Comparison of ENCODE assay signal across 8 cellular contexts in the genomic region with DNA sequence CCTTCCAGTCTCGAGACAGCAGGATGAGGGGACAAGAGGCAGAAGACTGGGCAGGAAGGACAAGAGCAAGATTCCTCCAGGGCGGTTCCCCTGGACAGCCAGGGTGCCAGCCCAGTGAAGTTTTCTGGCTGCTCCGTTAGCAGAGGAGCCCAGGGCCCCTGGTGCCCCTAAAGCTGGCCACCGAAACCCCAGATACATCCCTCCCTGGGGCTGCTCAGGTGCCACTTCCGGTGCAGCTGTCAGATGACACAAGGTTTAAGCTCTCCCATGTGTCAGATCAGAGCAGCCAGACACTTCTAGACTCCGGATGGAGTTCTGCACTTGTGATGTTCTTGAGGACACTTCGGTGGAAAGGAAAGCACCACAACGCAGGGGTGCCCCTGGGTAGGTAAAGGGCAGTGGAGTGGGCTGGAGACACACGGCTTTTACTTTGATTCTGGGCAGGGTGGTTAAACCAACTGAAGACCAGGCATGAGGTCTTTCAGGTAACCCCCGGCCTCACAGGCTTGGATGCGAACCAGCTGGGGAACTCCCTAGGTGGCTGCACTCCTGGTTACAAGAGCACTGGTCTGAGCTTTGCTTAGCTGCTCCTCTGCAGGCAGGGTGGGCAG.
A peak's percentile ranks its signal among the peaks of the same experiment; 100 is the strongest.
DNase-seq lines count a peak whose midpoint lies in the region; ATAC-seq and TF ChIP-seq lines count a peak whose summit lies in the region.

No MANE protein-coding gene starts in this region.

- no peak overlapping the region for H3K27ac Mint-ChIP-seq in glutamatergic neuron (ENCODE audit: unreplicated experiment)

- H3K36me3 ChIP-seq in DND-41 (ENCODE audit: insufficient read depth, low read length) (peaks cover 10% of the 10 kb centered on the region), BE2C (no peaks in the 10 kb centered on the region)

- peak overlapping the region; percentile 68 for H3K4me2 ChIP-seq in DND-41 (ENCODE audit: insufficient read depth, low read length)

- H3K9ac ChIP-seq in DND-41 (ENCODE audit: low read depth, low read length) = peak overlapping the region; percentile 49

- no peak for TF ChIP-seq CTCF in DND-41 (IDR thresholded peaks at IDR 0.05; ENCODE audit: borderline replicate concordance, extremely low read depth, low read length, poor library complexity, severe bottlenecking)
- no peak for TF ChIP-seq CTCF in glutamatergic neuron (IDR thresholded peaks at IDR 0.05; ENCODE audit: partially characterized antibody, unreplicated experiment)
- TF ChIP-seq CTCF in BE2C (IDR thresholded peaks at IDR 0.05; ENCODE audit: low read depth, low read length) = no peak

- peaks cover 6% of the 10 kb centered on the region for H3K9me3 Mint-ChIP-seq in glutamatergic neuron (ENCODE audit: unreplicated experiment)

- H4K20me1 ChIP-seq in DND-41 (ENCODE audit: insufficient read depth, low read length) = peaks cover 24% of the 10 kb centered on the region

- H2AFZ ChIP-seq in DND-41 (ENCODE audit: low read depth, low read length) = no peak overlapping the region

- H3K9me3 ChIP-seq in DND-41 (ENCODE audit: insufficient read depth, low read length, severe bottlenecking) (no peaks in the 10 kb centered on the region), BE2C (no peaks in the 10 kb centered on the region)

- peaks cover 27% of the 10 kb centered on the region for H3K4me1 Mint-ChIP-seq in glutamatergic neuron (ENCODE audit: low read depth, unreplicated experiment)

- H3K27me3 ChIP-seq in DND-41 (ENCODE audit: insufficient read depth, low read length, poor library complexity) (no peaks in the 10 kb centered on the region), BE2C (no peaks in the 10 kb centered on the region)

- peak; percentile 86 for DNase-seq in DND-41
- DNase-seq in Jurkat, Clone E6-1 (ENCODE audit: low read depth, low spot score) = peak; percentile 93
- peak; percentile 44 to 77 (median 70) for DNase-seq in stimulated activated naive CD4-positive, alpha-beta T cell (lab: John Stamatoyannopoulos, UW)
- DNase-seq in glutamatergic neuron = no peak
- no peak for DNase-seq in BE2C
- DNase-seq in NCI-H2081 (lab: John Stamatoyannopoulos, UW) = no peak

- no peaks in the 10 kb centered on the region for H3K36me3 Mint-ChIP-seq in glutamatergic neuron (ENCODE audit: unreplicated experiment)

- ATAC-seq in DND-41 (ENCODE audit: insufficient read depth, low read depth) (peak; percentile 88), GM21515 (IDR thresholded peaks at IDR 0.05; ENCODE audit: unreplicated experiment) (peak; percentile 72)

- peaks cover 7% of the 10 kb centered on the region for H3K27me3 Mint-ChIP-seq in glutamatergic neuron (ENCODE audit: unreplicated experiment)

- H3K4me3 ChIP-seq in DND-41 (ENCODE audit: low read depth in 1 of 2, low read length in 2 of 2) (peak overlapping the region in 1 of 2 experiments; percentile 17; a peak in 2 of 4 replicates), BE2C (ENCODE audit: low read depth, low read length) (no peak overlapping the region)
- H3K4me3 ChIP-seq in Jurkat, Clone E6-1 (ENCODE audit: low read length) = peak overlapping the region; percentile 45

- H3K4me1 ChIP-seq in DND-41 (ENCODE audit: insufficient read depth, low read length) (peaks cover 58% of the 10 kb centered on the region), BE2C (peaks cover 22% of the 10 kb centered on the region)

- peaks cover 33% of the 10 kb centered on the region for H3K79me2 ChIP-seq in DND-41 (ENCODE audit: insufficient read depth, low read length)

- H3K4me3 Mint-ChIP-seq in glutamatergic neuron (ENCODE audit: unreplicated experiment) = no peak overlapping the region

- H3K27ac ChIP-seq in DND-41 (ENCODE audit: low read length) (no peak overlapping the region; the same call in none of the 2 replicates), angular gyrus (ENCODE audit: low read depth, low read length) (peak overlapping the region; percentile 83)

Comparison
In these comparisons a context has a peak if more than half of its experiments do, and no peak if none do; other contexts are left out.
1. DNase-seq: peak in DND-41 (single experiment), Jurkat, Clone E6-1 (single experiment) and stimulated activated naive CD4-positive, alpha-beta T cell (6 of 6); none in glutamatergic neuron (single experiment), BE2C (single experiment) and NCI-H2081 (0 of 2).